ENCODE assay signal across 8 cellular contexts in genomic region chrX:129982300-129983246, GRCh38. TPM values are rescaled to one million over a fixed set of nuclear protein-coding genes. Genes with fewer than 3 reads are reported as not detected.
DNase-seq lines count a peak whose midpoint lies in the region; ATAC-seq and TF ChIP-seq lines count a peak whose summit lies in the region.

TSS of gene BCORL1 (plus strand) at chrX:129982635. CDS start at chrX:130005232, 22,597 bp downstream.

- H3K4me3 ChIP-seq in NB4 (ENCODE audit: low read depth, low read length): peak within 1 kb of the TSS; percentile 59
- H3K4me3 ChIP-seq in osteoblast (ENCODE audit: insufficient read depth, low read length): no peak within 1 kb of the TSS
- H3K4me3 ChIP-seq in thoracic aorta: no peak within 1 kb of the TSS

- TF ChIP-seq POLR2A in NB4 (IDR thresholded peaks at IDR 0.05; ENCODE audit: extremely low read depth, insufficient read length): peak; percentile 75

- no peaks in the 10 kb centered on the region for H3K36me3 ChIP-seq in osteoblast (ENCODE audit: insufficient read depth, low read length)
- no peaks in the 10 kb centered on the region for H3K36me3 ChIP-seq in thoracic aorta

- H3K9me3 ChIP-seq in osteoblast (ENCODE audit: low read depth, low read length) (no peaks in the 10 kb centered on the region), thoracic aorta (no peaks in the 10 kb centered on the region)

- peak within 1 kb of the TSS; percentile 80 for H3K4me2 ChIP-seq in osteoblast (ENCODE audit: insufficient read depth, low read length)

- in situ Hi-C loops in SK-MEL-5 (cut with HindIII; ENCODE audit: low pct_unique_long_range_greater_than_20kb, low sequenced_read_pairs): no loop called here

- H3K36me3 Mint-ChIP-seq in activated naive CD4-positive, alpha-beta T cell treated with anti-CD3 and anti-CD28 coated beads, Interleukin-2, amount 10 ng/mL, durations not matched to agents 7 days and 5 days: no peaks in the 10 kb centered on the region

- H3K27me3 Mint-ChIP-seq in activated naive CD4-positive, alpha-beta T cell treated with anti-CD3 and anti-CD28 coated beads, Interleukin-2, amount 10 ng/mL, durations not matched to agents 7 days and 5 days: peaks cover 26% of the 10 kb centered on the region

- H3K79me2 ChIP-seq in osteoblast (ENCODE audit: insufficient read depth, low read length): peaks cover 2% of the 10 kb centered on the region

- no peaks in the 10 kb centered on the region for H3K4me1 ChIP-seq in osteoblast (ENCODE audit: insufficient read depth, low read length)
- H3K4me1 ChIP-seq in thoracic aorta (ENCODE audit: control insufficient read depth in 1 of 2, low read depth in 2 of 2): no peaks in the 10 kb centered on the region

- no peak within 1 kb of the TSS for H3K27ac ChIP-seq in osteoblast (ENCODE audit: low read depth, low read length)
- no peak within 1 kb of the TSS for H3K27ac ChIP-seq in thoracic aorta

- TF ChIP-seq CTCF in GM10266 (IDR thresholded peaks at IDR 0.05; ENCODE audit: control insufficient read depth, insufficient read depth, low read depth, missing control alignments) (peak; percentile 3), NB4 (IDR thresholded peaks at IDR 0.05; ENCODE audit: low read depth, low read length) (no peak), osteoblast (IDR thresholded peaks at IDR 0.05; ENCODE audit: extremely low read depth, low read depth, low read length) (no peak), thoracic aorta (IDR thresholded peaks at IDR 0.05) (no peak)

- H3K4me1 Mint-ChIP-seq in activated naive CD4-positive, alpha-beta T cell treated with anti-CD3 and anti-CD28 coated beads, Interleukin-2, amount 10 ng/mL, durations not matched to agents 7 days and 5 days: peaks cover 29% of the 10 kb centered on the region

- no peak within 1 kb of the TSS for H3K4me3 Mint-ChIP-seq in activated naive CD4-positive, alpha-beta T cell treated with anti-CD3 and anti-CD28 coated beads, Interleukin-2, amount 10 ng/mL, durations not matched to agents 7 days and 5 days

- H2AFZ ChIP-seq in osteoblast (ENCODE audit: low read length): peak within 1 kb of the TSS; percentile 62

- H4K20me1 ChIP-seq in osteoblast (ENCODE audit: insufficient read depth, low read length): peaks cover 3% of the 10 kb centered on the region

- DNase-seq in GM10266 (ENCODE audit: extremely low spot score) (peak; percentile 96), NB4 (ENCODE audit: low read depth) (peak; percentile 96), SK-MEL-5 (ENCODE audit: low read depth, low spot score) (peak; percentile 89), glomerular endothelial cell (ENCODE audit: extremely low read depth, low read depth, low spot score) (peak; percentile 14), osteoblast (ENCODE audit: insufficient read length, low spot score, missing footprints) (peak; percentile 100), thoracic aorta (ENCODE audit: low spot score) (peak; percentile 64)
- peak; percentile 92 for DNase-seq in activated naive CD4-positive, alpha-beta T cell treated with anti-CD3 and anti-CD28 coated beads, Interleukin-2, amount 10 ng/mL, durations not matched to agents 7 days and 5 days

- peak within 1 kb of the TSS; percentile 67 for H3K27ac Mint-ChIP-seq in activated naive CD4-positive, alpha-beta T cell treated with anti-CD3 and anti-CD28 coated beads, Interleukin-2, amount 10 ng/mL, durations not matched to agents 7 days and 5 days

- ATAC-seq in HG02588 (IDR thresholded peaks at IDR 0.05; ENCODE audit: unreplicated experiment) (peak; percentile 88), thoracic aorta (ENCODE audit: insufficient number of reproducible peaks, low FRiP score, low read depth) (peak; percentile 80)

- CTCF ChIA-PET in activated naive CD4-positive, alpha-beta T cell treated with anti-CD3 and anti-CD28 coated beads, Interleukin-2, amount 10 ng/mL, durations not matched to agents 7 days and 5 days (lab: Charles Lee): interaction anchor here (0.7 kb wide), 1 partner anchor 45 kb away, joined by 3 read pairs; no protein-coding TSS in a partner anchor

- H3K27me3 ChIP-seq in osteoblast (ENCODE audit: insufficient read depth, low read length) (no peaks in the 10 kb centered on the region), thoracic aorta (replicated peaks; ENCODE audit: insufficient read depth) (no peaks in the 10 kb centered on the region)

- H3K9me3 Mint-ChIP-seq in activated naive CD4-positive, alpha-beta T cell treated with anti-CD3 and anti-CD28 coated beads, Interleukin-2, amount 10 ng/mL, durations not matched to agents 7 days and 5 days: no peaks in the 10 kb centered on the region

RNA-seq across cellular contexts. Expression of gene BCORL1, which starts in this region (rescaled TPM):
- total RNA-seq in SK-MEL-5 (2014; rRNA removed; shearing (Covaris generic)): 0.50 and 0.88 TPM in 2 replicates
- polyA plus RNA-seq in SK-MEL-5 (2015; cell fraction: cytosol; rRNA removed): 5.0 and 6.0 TPM in 2 replicates
- polyA plus RNA-seq in SK-MEL-5 (2015; cell fraction: nucleus; rRNA removed): 2.3 and 3.4 TPM in 2 replicates
- total RNA-seq in glomerular endothelial cell (6.2 and 12.4 TPM in 2 replicates), osteoblast (1.4 and 1.8 TPM in 2 replicates), thoracic aorta (10 to 100 TPM in 1 of 2 donors, 1 to 10 TPM in 1; 8.5 to 22.3 TPM)

Comparison
In these comparisons a context has a peak if more than half of its experiments do, and no peak if none do; other contexts are left out.
1. DNase-seq: peak in every context shown above with its lines; median percentile 100 in osteoblast; 96 in GM10266; 96 in NB4; 92 in activated naive CD4-positive, alpha-beta T cell treated with anti-CD3 and anti-CD28 coated beads, Interleukin-2, amount 10 ng/mL, durations not matched to agents 7 days and 5 days; 89 in SK-MEL-5; 64 in thoracic aorta; 14 in glomerular endothelial cell.